Comparison of ENCODE assay signal across 26 cellular contexts in genomic region chr21:15250384-15250783, GRCh38.
DNase-seq lines count a peak whose midpoint lies in the region; ATAC-seq, FAIRE-seq and TF ChIP-seq lines count a peak whose summit lies in the region.
"Had no signal": no experiment of that assay in that cellular context is flagged by ENCODE, and none has a peak within 500 bp of the region (broad histone marks: within the 10 kb centered on the region; RNA-seq: fewer than 3 reads in every experiment).

No MANE protein-coding gene starts in this region.

- no peak for ATAC-seq in activated naive CD8-positive, alpha-beta T cell treated with anti-CD3 and anti-CD28 coated beads, Interleukin-2, amount 50 U/mL, for 24 hours
- ATAC-seq in GM18867 (IDR thresholded peaks at IDR 0.05; ENCODE audit: unreplicated experiment): no peak
- ATAC-seq: activated CD8-positive, alpha-beta memory T cell treated with anti-CD3 and anti-CD28 coated beads, Interleukin-2, amount 10 ng/mL, durations not matched to agents 7 days and 5 days; effector memory CD8-positive, alpha-beta T cell; lower lobe of right lung; stimulated activated effector memory CD8-positive, alpha-beta T cell treated with anti-CD3 and anti-CD28 coated beads, Interleukin-12 subunit alpha, Interleukin-12 subunit beta, amount 100 ng/mL, for 72 hours had no signal

- 23 to 28% methylated on average over 2 of the region's 2 CpGs for WGBS in GM23248 (ENCODE audit: low coverage in 1 of 2, low lambda C conversion rate in 2 of 2, missing lambda C conversion rate in 2 of 2), 2 experiments

- in situ Hi-C loops in GM23248 (cut with MboI): no loop called here

- no peak overlapping the region for H3K4me2 ChIP-seq in GM23248 (ENCODE audit: unreplicated experiment)
- H3K4me2 ChIP-seq: neural progenitor cell had no signal

- H3K9me3 ChIP-seq in GM23248 (ENCODE audit: low read depth): no peaks in the 10 kb centered on the region
- H3K9me3 ChIP-seq: lower lobe of right lung, suprapubic skin had no signal

- no peaks in the 10 kb centered on the region for H3K9me3 Mint-ChIP-seq in activated naive CD8-positive, alpha-beta T cell treated with anti-CD3 and anti-CD28 coated beads, Interleukin-2, amount 50 U/mL, for 24 hours
- peaks cover 2% of the 10 kb centered on the region for H3K9me3 Mint-ChIP-seq in glutamatergic neuron (ENCODE audit: unreplicated experiment)
- H3K9me3 Mint-ChIP-seq: activated naive CD4-positive, alpha-beta T cell treated with anti-CD3 and anti-CD28 coated beads, Interleukin-2, amount 50 U/mL, for 24 hours; activated T-helper 1 cell treated with anti-CD3 and anti-CD28 coated beads, Interleukin-12 subunit alpha, Interleukin-12 subunit beta, Interleukin-2, Interleukin-4 antibody, amounts not matched to agents 30 ng/mL and 10 ng/mL and 1 ng/mL, durations not matched to agents 14 hours and 24 hours and 36 hours; effector memory CD8-positive, alpha-beta T cell; stimulated activated effector memory CD8-positive, alpha-beta T cell treated with anti-CD3 and anti-CD28 coated beads, Interleukin-12 subunit alpha, Interleukin-12 subunit beta, amount 100 ng/mL, for 72 hours had no signal

- FAIRE-seq in RCC 7860 (lab: Jason Lieb, UNC): no peak
- FAIRE-seq: colon, G401.6 had no signal

- H3K4me3 ChIP-seq in GM23248 (no peak overlapping the region), epithelial cell of esophagus (ENCODE audit: low read length) (no peak overlapping the region)
- H3K4me3 ChIP-seq: lower lobe of right lung, neural progenitor cell, suprapubic skin had no signal

- H3F3A ChIP-seq in GM23248 (ENCODE audit: insufficient read depth): no peaks in the 10 kb centered on the region

- H3K36me3 Mint-ChIP-seq in activated naive CD8-positive, alpha-beta T cell treated with anti-CD3 and anti-CD28 coated beads, Interleukin-2, amount 50 U/mL, for 24 hours (ENCODE audit: low read depth): no peaks in the 10 kb centered on the region
- H3K36me3 Mint-ChIP-seq in glutamatergic neuron (ENCODE audit: unreplicated experiment): no peaks in the 10 kb centered on the region
- H3K36me3 Mint-ChIP-seq: activated CD8-positive, alpha-beta memory T cell treated with anti-CD3 and anti-CD28 coated beads, Interleukin-2, amount 10 ng/mL, durations not matched to agents 7 days and 5 days; activated naive CD4-positive, alpha-beta T cell treated with anti-CD3 and anti-CD28 coated beads, Interleukin-2, amount 50 U/mL, for 24 hours; CD14-positive monocyte; neural progenitor cell; stimulated activated effector memory CD8-positive, alpha-beta T cell treated with anti-CD3 and anti-CD28 coated beads, Interleukin-12 subunit alpha, Interleukin-12 subunit beta, amount 100 ng/mL, for 72 hours had no signal

- H3K4me1 Mint-ChIP-seq in activated naive CD8-positive, alpha-beta T cell treated with anti-CD3 and anti-CD28 coated beads, Interleukin-2, amount 50 U/mL, for 24 hours: no peaks in the 10 kb centered on the region
- H3K4me1 Mint-ChIP-seq in glutamatergic neuron (ENCODE audit: low read depth, unreplicated experiment): no peaks in the 10 kb centered on the region
- H3K4me1 Mint-ChIP-seq: activated CD8-positive, alpha-beta memory T cell treated with anti-CD3 and anti-CD28 coated beads, Interleukin-2, amount 10 ng/mL, durations not matched to agents 7 days and 5 days; activated naive CD4-positive, alpha-beta T cell treated with anti-CD3 and anti-CD28 coated beads, Interleukin-2, amount 50 U/mL, for 24 hours; stimulated activated effector memory CD8-positive, alpha-beta T cell treated with anti-CD3 and anti-CD28 coated beads, Interleukin-12 subunit alpha, Interleukin-12 subunit beta, amount 100 ng/mL, for 72 hours had no signal

- no peak overlapping the region for H3K27ac ChIP-seq in GM23248
- H3K27ac ChIP-seq: lower lobe of right lung, neural progenitor cell, suprapubic skin had no signal

- H4K20me1 ChIP-seq in GM23248 (ENCODE audit: insufficient read depth): no peaks in the 10 kb centered on the region

- H3K27ac Mint-ChIP-seq in activated naive CD8-positive, alpha-beta T cell treated with anti-CD3 and anti-CD28 coated beads, Interleukin-2, amount 50 U/mL, for 24 hours: no peak overlapping the region
- no peak overlapping the region for H3K27ac Mint-ChIP-seq in glutamatergic neuron (ENCODE audit: unreplicated experiment)
- H3K27ac Mint-ChIP-seq: activated CD8-positive, alpha-beta memory T cell treated with anti-CD3 and anti-CD28 coated beads, Interleukin-2, amount 10 ng/mL, durations not matched to agents 7 days and 5 days; activated naive CD4-positive, alpha-beta T cell treated with anti-CD3 and anti-CD28 coated beads, Interleukin-2, amount 50 U/mL, for 24 hours; activated T-helper 1 cell treated with anti-CD3 and anti-CD28 coated beads, Interleukin-12 subunit alpha, Interleukin-12 subunit beta, Interleukin-2, Interleukin-4 antibody, amounts not matched to agents 30 ng/mL and 10 ng/mL and 1 ng/mL, durations not matched to agents 14 hours and 24 hours and 36 hours; CD14-positive monocyte; effector memory CD8-positive, alpha-beta T cell; neural progenitor cell; stimulated activated effector memory CD8-positive, alpha-beta T cell treated with anti-CD3 and anti-CD28 coated beads, Interleukin-12 subunit alpha, Interleukin-12 subunit beta, amount 100 ng/mL, for 72 hours had no signal

- H3K4me3 Mint-ChIP-seq in activated naive CD8-positive, alpha-beta T cell treated with anti-CD3 and anti-CD28 coated beads, Interleukin-2, amount 50 U/mL, for 24 hours: no peak overlapping the region
- no peak overlapping the region for H3K4me3 Mint-ChIP-seq in glutamatergic neuron (ENCODE audit: unreplicated experiment)
- H3K4me3 Mint-ChIP-seq: activated CD8-positive, alpha-beta memory T cell treated with anti-CD3 and anti-CD28 coated beads, Interleukin-2, amount 10 ng/mL, durations not matched to agents 7 days and 5 days; activated naive CD4-positive, alpha-beta T cell treated with anti-CD3 and anti-CD28 coated beads, Interleukin-2, amount 50 U/mL, for 24 hours; activated T-helper 1 cell treated with anti-CD3 and anti-CD28 coated beads, Interleukin-12 subunit alpha, Interleukin-12 subunit beta, Interleukin-2, Interleukin-4 antibody, amounts not matched to agents 30 ng/mL and 10 ng/mL and 1 ng/mL, durations not matched to agents 14 hours and 24 hours and 36 hours; CD14-positive monocyte; effector memory CD8-positive, alpha-beta T cell; neural progenitor cell; stimulated activated effector memory CD8-positive, alpha-beta T cell treated with anti-CD3 and anti-CD28 coated beads, Interleukin-12 subunit alpha, Interleukin-12 subunit beta, amount 100 ng/mL, for 72 hours had no signal

- no peaks in the 10 kb centered on the region for H3K36me3 ChIP-seq in GM23248 (ENCODE audit: low read depth)
- H3K36me3 ChIP-seq: lower lobe of right lung, neural progenitor cell, suprapubic skin had no signal

- no peak overlapping the region for H3K9ac ChIP-seq in GM23248
- H3K9ac ChIP-seq: neural progenitor cell had no signal

- peaks cover 6% of the 10 kb centered on the region for H3K27me3 Mint-ChIP-seq in activated naive CD8-positive, alpha-beta T cell treated with anti-CD3 and anti-CD28 coated beads, Interleukin-2, amount 50 U/mL, for 24 hours
- H3K27me3 Mint-ChIP-seq in glutamatergic neuron (ENCODE audit: unreplicated experiment): peaks cover 5% of the 10 kb centered on the region
- H3K27me3 Mint-ChIP-seq: activated CD8-positive, alpha-beta memory T cell treated with anti-CD3 and anti-CD28 coated beads, Interleukin-2, amount 10 ng/mL, durations not matched to agents 7 days and 5 days; activated naive CD4-positive, alpha-beta T cell treated with anti-CD3 and anti-CD28 coated beads, Interleukin-2, amount 50 U/mL, for 24 hours had no signal

- no peaks in the 10 kb centered on the region for H3K27me3 ChIP-seq in GM23248 (replicated peaks; ENCODE audit: insufficient read depth)
- H3K27me3 ChIP-seq: neural progenitor cell, suprapubic skin had no signal

- no peak overlapping the region for H2AFZ ChIP-seq in GM23248

- TF ChIP-seq CTCF in epithelial cell of esophagus (IDR thresholded peaks at IDR 0.05; ENCODE audit: insufficient read depth, low read depth, low read length, missing control alignments) (no peak), glutamatergic neuron (IDR thresholded peaks at IDR 0.05; ENCODE audit: partially characterized antibody, unreplicated experiment) (no peak)

- H3K4me1 ChIP-seq in GM23248 (ENCODE audit: insufficient read depth): peaks cover 8% of the 10 kb centered on the region; the same call in 1 of the 2 replicates
- H3K4me1 ChIP-seq: lower lobe of right lung, neural progenitor cell, suprapubic skin had no signal

- DNase-seq in GM23248 (peak; percentile 73), RCC 7860 (ENCODE audit: low spot score) (peak; percentile 21), epithelial cell of esophagus (ENCODE audit: low read depth) (peak; percentile 68), myocyte (ENCODE audit: low read depth) (peak; percentile 61), glutamatergic neuron (no peak), SK-N-DZ (ENCODE audit: low spot score) (no peak)
- DNase-seq in activated naive CD8-positive, alpha-beta T cell treated with anti-CD3 and anti-CD28 coated beads, Interleukin-2, amount 50 U/mL, for 24 hours: no peak
- DNase-seq: activated CD4-positive, alpha-beta T cell treated with anti-CD3 and anti-CD28 coated beads for 48 hours; activated CD8-positive, alpha-beta memory T cell treated with anti-CD3 and anti-CD28 coated beads, Interleukin-2, amount 10 ng/mL, durations not matched to agents 7 days and 5 days; effector memory CD8-positive, alpha-beta T cell; lower lobe of right lung; NCI-H1105; NCI-H2029; NCI-H2227 treated with DMSO at 0.1 percent for 48 hours; SHP77; stimulated activated CD4-positive, alpha-beta T cell treated with anti-CD3 and anti-CD28 coated beads, Interleukin-1b, Interleukin-23, amount 100 ng/mL, for 48 hours; T-helper 1 cell had no signal

- H3K79me2 ChIP-seq in GM23248 (ENCODE audit: insufficient read depth): no peaks in the 10 kb centered on the region

- no peaks in the 10 kb centered on the region for H3K9me2 ChIP-seq in GM23248 (ENCODE audit: insufficient read depth)

Comparison
In these comparisons a context has a peak if more than half of its experiments do, and no peak if none do; other contexts are left out.
1. DNase-seq: peak in GM23248 (single experiment), RCC 7860 (single experiment), epithelial cell of esophagus (single experiment) and myocyte (single experiment); none in activated naive CD8-positive, alpha-beta T cell treated with anti-CD3 and anti-CD28 coated beads, Interleukin-2, amount 50 U/mL, for 24 hours (single experiment), glutamatergic neuron (single experiment) and SK-N-DZ (single experiment).